1 cellular context compared by ENCODE assay signal in genomic region chr1:26784023-26784871, GRCh38.
A peak's percentile ranks its signal among the peaks of the same experiment; 100 is the strongest.
TF ChIP-seq lines count a peak whose summit lies in the region.

No MANE protein-coding gene starts in this region.

TF ChIP-seq in HepG2, 621 proteins besides CTCF, POLR2A, EP300 and RAD21 (continued from another document and continues in another):
- TF ChIP-seq PRDM15 (CRISPR knock-in tag; IDR thresholded peaks at IDR 0.05): peak; percentile 47; the same call in 1 of the 2 replicates
- TF ChIP-seq BRCA1 (CRISPR knock-in tag; IDR thresholded peaks at IDR 0.05): no peak
- TF ChIP-seq PHF8 (CRISPR knock-in tag; IDR thresholded peaks at IDR 0.05): peak; percentile 46; the same call in 1 of the 2 replicates
- TF ChIP-seq RERE (CRISPR knock-in tag; IDR thresholded peaks at IDR 0.05; ENCODE audit: low read depth): 0 out of 2 replicates have a peak, but pooled peaks have one; percentile 69
- TF ChIP-seq MXD4 (CRISPR knock-in tag; IDR thresholded peaks at IDR 0.05): no peak
- TF ChIP-seq KDM5B (CRISPR knock-in tag; IDR thresholded peaks at IDR 0.05; ENCODE audit: borderline replicate concordance): 0 out of 2 replicates have a peak, but pooled peaks have one; percentile 50
- no peak for TF ChIP-seq ZBTB46 (CRISPR knock-in tag; IDR thresholded peaks at IDR 0.05; ENCODE audit: borderline replicate concordance)
- no peak for TF ChIP-seq ZNF329 (CRISPR knock-in tag; IDR thresholded peaks at IDR 0.05; ENCODE audit: low read depth)
- no peak for TF ChIP-seq NPAS2 (CRISPR knock-in tag; IDR thresholded peaks at IDR 0.05; ENCODE audit: borderline replicate concordance)
- peak; percentile 73; the same call in 1 of the 2 replicates for TF ChIP-seq ZNF878 (CRISPR knock-in tag; IDR thresholded peaks at IDR 0.05)
- no peak; the same call in 1 of the 2 replicates for TF ChIP-seq ZNF280D (CRISPR knock-in tag; IDR thresholded peaks at IDR 0.05)
- TF ChIP-seq RARA (CRISPR knock-in tag; IDR thresholded peaks at IDR 0.05): peak; percentile 98
- TF ChIP-seq ZFY (CRISPR knock-in tag; IDR thresholded peaks at IDR 0.05): peak; percentile 77
- TF ChIP-seq ZNF75D (CRISPR knock-in tag; IDR thresholded peaks at IDR 0.05; ENCODE audit: borderline replicate concordance): no peak
- TF ChIP-seq ZFP37 (CRISPR knock-in tag; IDR thresholded peaks at IDR 0.05; ENCODE audit: borderline replicate concordance): peak; percentile 26; the same call in 1 of the 2 replicates
- TF ChIP-seq NFYB (CRISPR knock-in tag; IDR thresholded peaks at IDR 0.05): peak; percentile 61
- TF ChIP-seq ZFP36L1 (CRISPR knock-in tag; IDR thresholded peaks at IDR 0.05): no peak; the same call in 1 of the 2 replicates
- peak; percentile 82 for TF ChIP-seq ZGPAT (CRISPR knock-in tag; IDR thresholded peaks at IDR 0.05)
- peak; percentile 68 for TF ChIP-seq TBL1XR1 (IDR thresholded peaks at IDR 0.05; ENCODE audit: borderline replicate concordance, low read length, partially characterized antibody)
- TF ChIP-seq AGO2 (optimal IDR thresholded peaks at IDR 0.05; ENCODE audit: low read depth, low read length): no peak
- TF ChIP-seq ATF3 (CRISPR knock-in tag; IDR thresholded peaks at IDR 0.05): no peak; the same call in 1 of the 2 replicates
- no peak for TF ChIP-seq SUZ12 (IDR thresholded peaks at IDR 0.05; ENCODE audit: low read depth, low read length)
- TF ChIP-seq DNMT3B (CRISPR knock-in tag; conservative IDR thresholded peaks at IDR 0.05): 0 out of 2 replicates have a peak, but pooled peaks have one; percentile 40
- no peak for TF ChIP-seq ZSCAN29 (CRISPR knock-in tag; conservative IDR thresholded peaks at IDR 0.05)
- peak; percentile 99 for TF ChIP-seq CBFB (CRISPR knock-in tag; IDR thresholded peaks at IDR 0.05)
- no peak for TF ChIP-seq RBM39 (IDR thresholded peaks at IDR 0.05; ENCODE audit: low read depth, low read length, poor library complexity, severe bottlenecking)
- TF ChIP-seq SMAD3 (CRISPR knock-in tag; IDR thresholded peaks at IDR 0.05): no peak
- peak; percentile 92; the same call in 1 of the 2 replicates for TF ChIP-seq ZNF367 (CRISPR knock-in tag; IDR thresholded peaks at IDR 0.05; ENCODE audit: borderline replicate concordance)
- TF ChIP-seq ZFP91 (CRISPR knock-in tag; IDR thresholded peaks at IDR 0.05; ENCODE audit: borderline replicate concordance): peak; percentile 71; the same call in 1 of the 2 replicates
- peak; percentile 80 for TF ChIP-seq FOXA3 (CRISPR knock-in tag; IDR thresholded peaks at IDR 0.05)
- 0 out of 2 replicates have a peak, but pooled peaks have one; percentile 51 for TF ChIP-seq ZNF337 (CRISPR knock-in tag; IDR thresholded peaks at IDR 0.05; ENCODE audit: borderline replicate concordance, low read depth)
- peak; percentile 87 for TF ChIP-seq SKIL (CRISPR knock-in tag; IDR thresholded peaks at IDR 0.05; ENCODE audit: borderline replicate concordance)
- no peak for TF ChIP-seq TRIM24 (CRISPR knock-in tag; IDR thresholded peaks at IDR 0.05)
- TF ChIP-seq SP5 (CRISPR knock-in tag; IDR thresholded peaks at IDR 0.05; ENCODE audit: borderline replicate concordance, low read depth): peak; percentile 76
- no peak for TF ChIP-seq ZNF740 (CRISPR knock-in tag; IDR thresholded peaks at IDR 0.05)
- TF ChIP-seq SALL1 (CRISPR knock-in tag; IDR thresholded peaks at IDR 0.05): peak; percentile 89
- peak; percentile 39; the same call in 1 of the 2 replicates for TF ChIP-seq MIXL1 (CRISPR knock-in tag; IDR thresholded peaks at IDR 0.05)
